In genomic region chr15:98616397-98616796, GRCh38 we compare ENCODE assay signal across 19 cellular contexts. TPM values are rescaled to one million over a fixed set of nuclear protein-coding genes. Genes with fewer than 3 reads are reported as not detected.
DNase-seq lines count a peak whose midpoint lies in the region; ATAC-seq, FAIRE-seq and TF ChIP-seq lines count a peak whose summit lies in the region.
"Had no signal": no experiment of that assay in that cellular context is flagged by ENCODE, and none has a peak within 500 bp of the region (broad histone marks: within the 10 kb centered on the region; RNA-seq: fewer than 3 reads in every experiment).

No MANE protein-coding gene starts in this region.

- ATAC-seq in GM23338: peak; percentile 38; the same call in 2 of the 3 replicates
- ATAC-seq: CD8-positive, alpha-beta T cell had no signal

- TF ChIP-seq CTCF in GM23338 (conservative IDR thresholded peaks at IDR 0.05; ENCODE audit: low read depth in 2 of 2) (no peak), endodermal cell (conservative IDR thresholded peaks at IDR 0.05) (no peak), sigmoid colon (IDR thresholded peaks at IDR 0.05) (no peak)

- 0 out of 2 replicates have a peak overlapping the region, but pooled peaks have one; percentile 83 for H2AFZ ChIP-seq in GM23338
- no peak overlapping the region for H2AFZ ChIP-seq in trophoblast cell (ENCODE audit: insufficient read depth, low read length, poor library complexity)

- H3K27me3 ChIP-seq in GM23338 (ENCODE audit: insufficient read depth) (no peaks in the 10 kb centered on the region), endodermal cell (ENCODE audit: control insufficient read depth, insufficient read depth, low read length, poor library complexity, severe bottlenecking) (no peaks in the 10 kb centered on the region), trophoblast cell (ENCODE audit: insufficient read depth, low read length) (no peaks in the 10 kb centered on the region), sigmoid colon (peaks cover 0 to 16% (median 0%) of the 10 kb centered on the region in 3 donors)

- no peak overlapping the region for H3K4ac ChIP-seq in trophoblast cell (ENCODE audit: low read depth, low read length)

- no peaks in the 10 kb centered on the region for H3F3A ChIP-seq in GM23338 (replicated peaks; ENCODE audit: low read depth)

- H2BK12ac ChIP-seq in trophoblast cell (ENCODE audit: low read length): peak overlapping the region; percentile 88

- H3K27ac Mint-ChIP-seq in activated CD4-positive, alpha-beta T cell treated with anti-CD3 and anti-CD28 coated beads, Interleukin-2, amount 10 ng/mL, durations not matched to agents 24 days and 14 days: no peak overlapping the region
- H3K27ac Mint-ChIP-seq in GM23338 (no peak overlapping the region), endodermal cell (no peak overlapping the region)
- H3K27ac Mint-ChIP-seq: CD8-positive, alpha-beta T cell; HFFc6 had no signal

- H3K9me3 ChIP-seq in endodermal cell (ENCODE audit: control insufficient read depth, low read length) (no peaks in the 10 kb centered on the region), trophoblast cell (ENCODE audit: insufficient read depth, low read depth, low read length) (no peaks in the 10 kb centered on the region), sigmoid colon (no peaks in the 10 kb centered on the region)

- H3K4me2 ChIP-seq in GM23338 (no peak overlapping the region), trophoblast cell (ENCODE audit: low read length) (no peak overlapping the region)

- H3K27ac ChIP-seq in GM23338 (ENCODE audit: low read depth) (no peak overlapping the region), endodermal cell (ENCODE audit: low read depth, low read length) (no peak overlapping the region), trophoblast cell (ENCODE audit: low read depth, low read length) (no peak overlapping the region), sigmoid colon (no peak overlapping the region)
- H3K27ac ChIP-seq: 22Rv1 had no signal

- H3K18ac ChIP-seq in trophoblast cell (ENCODE audit: low read length): peak overlapping the region; percentile 11

- H3K79me2 ChIP-seq in GM23338 (replicated peaks; ENCODE audit: insufficient read depth): no peaks in the 10 kb centered on the region
- H3K79me2 ChIP-seq in trophoblast cell (ENCODE audit: control insufficient read depth, insufficient read depth, low read length, poor library complexity): no peaks in the 10 kb centered on the region

- peak overlapping the region; percentile 50 for H2BK5ac ChIP-seq in trophoblast cell (ENCODE audit: low read depth, low read length, poor library complexity)

- peak overlapping the region; percentile 36 for H3K14ac ChIP-seq in trophoblast cell (ENCODE audit: low read length)

- H3K9me3 Mint-ChIP-seq in activated CD4-positive, alpha-beta T cell treated with anti-CD3 and anti-CD28 coated beads, Interleukin-2, amount 10 ng/mL, durations not matched to agents 24 days and 14 days: no peaks in the 10 kb centered on the region
- no peaks in the 10 kb centered on the region for H3K9me3 Mint-ChIP-seq in GM23338
- H3K9me3 Mint-ChIP-seq in endodermal cell: no peaks in the 10 kb centered on the region
- H3K9me3 Mint-ChIP-seq: CD8-positive, alpha-beta T cell; HFFc6 had no signal

- no peak overlapping the region for H2AK5ac ChIP-seq in trophoblast cell (ENCODE audit: low read length)

- no peaks in the 10 kb centered on the region for H4K20me1 ChIP-seq in GM23338 (replicated peaks; ENCODE audit: insufficient read depth)

- H3K9ac ChIP-seq in endodermal cell (ENCODE audit: extremely low read depth, low read length, poor library complexity, severe bottlenecking) (no peak overlapping the region), trophoblast cell (ENCODE audit: low read length) (no peak overlapping the region)

- peak overlapping the region; percentile 54 for H4K8ac ChIP-seq in trophoblast cell (ENCODE audit: low read depth, low read length)

- WGBS in endodermal cell (ENCODE audit: insufficient coverage in 1 of 2, insufficient read length in 1 of 2), 2 experiments: 81 to 85% methylated on average over 10 of the region's 10 CpGs
- WGBS in trophoblast cell (ENCODE audit: extremely low coverage, insufficient coverage, insufficient read length): no CpG with 5 or more reads among the region's 10 CpGs
- 63 to 82% methylated on average over 10 of the region's 10 CpGs for WGBS in sigmoid colon, 2 donors

- TF ChIP-seq POLR2A in sigmoid colon (IDR thresholded peaks at IDR 0.05): no peak

- H3K79me1 ChIP-seq in trophoblast cell (ENCODE audit: low read length): peaks cover 15% of the 10 kb centered on the region

- H3K4me3 Mint-ChIP-seq in activated CD4-positive, alpha-beta T cell treated with anti-CD3 and anti-CD28 coated beads, Interleukin-2, amount 10 ng/mL, durations not matched to agents 24 days and 14 days: no peak overlapping the region
- H3K4me3 Mint-ChIP-seq in GM23338 (no peak overlapping the region; the same call in 2 of the 3 replicates), endodermal cell (no peak overlapping the region)
- H3K4me3 Mint-ChIP-seq: CD14-positive monocyte; CD8-positive, alpha-beta T cell; HFFc6 had no signal

- no peak overlapping the region for H4K12ac ChIP-seq in trophoblast cell (ENCODE audit: low read depth, low read length)

- H3K36me3 ChIP-seq in GM23338 (ENCODE audit: insufficient read depth): no peaks in the 10 kb centered on the region
- no peaks in the 10 kb centered on the region for H3K36me3 ChIP-seq in endodermal cell (ENCODE audit: control insufficient read depth, insufficient read depth, low read length)
- H3K36me3 ChIP-seq in trophoblast cell (ENCODE audit: control insufficient read depth in 1 of 2, insufficient read depth in 2 of 2, low read length in 2 of 2): no peaks in the 10 kb centered on the region
- H3K36me3 ChIP-seq in sigmoid colon: no peaks in the 10 kb centered on the region

- peak overlapping the region; percentile 45 for H4K91ac ChIP-seq in trophoblast cell (ENCODE audit: low read depth, low read length)

- peaks cover 6% of the 10 kb centered on the region for H3K4me1 Mint-ChIP-seq in activated CD4-positive, alpha-beta T cell treated with anti-CD3 and anti-CD28 coated beads, Interleukin-2, amount 10 ng/mL, durations not matched to agents 24 days and 14 days
- H3K4me1 Mint-ChIP-seq in GM23338: peaks cover 3% of the 10 kb centered on the region; the same call in 2 of the 3 replicates
- peaks cover 4% of the 10 kb centered on the region for H3K4me1 Mint-ChIP-seq in endodermal cell

- H3K9me2 ChIP-seq in GM23338 (ENCODE audit: insufficient read depth): no peaks in the 10 kb centered on the region

- H3K23ac ChIP-seq in trophoblast cell (ENCODE audit: low read length): no peak overlapping the region

- intact Hi-C loops in activated CD4-positive, alpha-beta T cell treated with anti-CD3 and anti-CD28 coated beads, Interleukin-2, amount 10 ng/mL, durations not matched to agents 24 days and 14 days (cut with micrococcal nuclease): no loop called here
- intact Hi-C loops in sigmoid colon (cut with DNase I): no loop called here

- TF ChIP-seq EP300 in sigmoid colon (IDR thresholded peaks at IDR 0.05): no peak

- H3K4me1 ChIP-seq in GM23338 (ENCODE audit: insufficient read depth): no peaks in the 10 kb centered on the region
- H3K4me1 ChIP-seq in endodermal cell (ENCODE audit: control insufficient read depth, insufficient read depth, low read length): no peaks in the 10 kb centered on the region
- peaks cover 0 to 3% of the 10 kb centered on the region in 2 experiments for H3K4me1 ChIP-seq in trophoblast cell (ENCODE audit: control insufficient read depth in 1 of 2, insufficient read depth in 2 of 2, low read length in 2 of 2)
- H3K4me1 ChIP-seq in sigmoid colon: no peaks in the 10 kb centered on the region

- peak overlapping the region; percentile 39 for H2BK120ac ChIP-seq in trophoblast cell (ENCODE audit: insufficient read depth, low read length, poor library complexity)

- peak; percentile 29 for DNase-seq in activated CD4-positive, alpha-beta T cell treated with anti-CD3 and anti-CD28 coated beads, Interleukin-2, amount 10 ng/mL, durations not matched to agents 24 days and 14 days
- DNase-seq in activated CD4-positive, alpha-beta T cell treated with anti-CD3 and anti-CD28 coated beads for 4 hours: no peak
- DNase-seq in GM23338 (ENCODE audit: low spot score) (no peak), endodermal cell (peak; percentile 41), trophoblast cell (no peak), sigmoid colon (no peak), RCC 7860 (ENCODE audit: low spot score) (no peak), NCI-H226 (no peak)
- DNase-seq: CD8-positive, alpha-beta T cell; COR-L47; DMS153; DMS79 treated with DMSO at 0.1 percent for 48 hours; EL; HCEC 1CT; HFFc6 had no signal

- FAIRE-seq in RCC 7860 (lab: Jason Lieb, UNC): no peak
- FAIRE-seq: D721Med, GM12891 had no signal

- H3K36me3 Mint-ChIP-seq in activated CD4-positive, alpha-beta T cell treated with anti-CD3 and anti-CD28 coated beads, Interleukin-2, amount 10 ng/mL, durations not matched to agents 24 days and 14 days (ENCODE audit: low read depth): no peaks in the 10 kb centered on the region
- H3K36me3 Mint-ChIP-seq in GM23338 (ENCODE audit: low read depth): no peaks in the 10 kb centered on the region
- no peaks in the 10 kb centered on the region for H3K36me3 Mint-ChIP-seq in endodermal cell (ENCODE audit: low read depth)
- H3K36me3 Mint-ChIP-seq: CD14-positive monocyte; CD8-positive, alpha-beta T cell had no signal

- H3K27me3 Mint-ChIP-seq in activated CD4-positive, alpha-beta T cell treated with anti-CD3 and anti-CD28 coated beads, Interleukin-2, amount 10 ng/mL, durations not matched to agents 24 days and 14 days: peaks cover 21% of the 10 kb centered on the region
- peaks cover 8% of the 10 kb centered on the region for H3K27me3 Mint-ChIP-seq in GM23338 (ENCODE audit: insufficient read depth, low read depth, poor library complexity)
- no peaks in the 10 kb centered on the region for H3K27me3 Mint-ChIP-seq in endodermal cell (ENCODE audit: insufficient read depth)

- H3K4me3 ChIP-seq in GM23338 (no peak overlapping the region), endodermal cell (ENCODE audit: low read length) (no peak overlapping the region), trophoblast cell (ENCODE audit: low read depth, low read length) (no peak overlapping the region), sigmoid colon (no peak overlapping the region)

RNA-seq across cellular contexts. Expression of gene IGF1R, which starts 31.9 kb away (rescaled TPM):
- 35.3 and 36.6 TPM in 2 replicates for total RNA-seq in activated CD4-positive, alpha-beta T cell treated with anti-CD3 and anti-CD28 coated beads, Interleukin-2, amount 10 ng/mL, durations not matched to agents 24 days and 14 days
- 92.2 and 95.6 TPM in 2 replicates for total RNA-seq in GM23338 (2014; rRNA removed; shearing (Covaris generic))
- 20.0 and 20.4 TPM in 2 replicates for polyA plus RNA-seq in GM23338 (2016; fragmentation: Nextera tagmentation; extraction: Ambion mirVana)
- total RNA-seq in endodermal cell: 100 to 1,000 TPM; 115 to 119 TPM
- polyA plus RNA-seq in endodermal cell (2013, experiment 1 of 2): 54.4 TPM
- polyA plus RNA-seq in endodermal cell (2013, experiment 2 of 2): 50.2 TPM
- polyA plus RNA-seq in trophoblast cell (2013): 121 and 126 TPM in 2 replicates
- total RNA-seq in sigmoid colon: 100 to 1,000 TPM in 1 of 4 donors, 10 to 100 TPM in 3; 39.6 to 130 (median 61.3) TPM
- 1 to 10 TPM; 1.2 to 8.5 (median 1.4) TPM for polyA plus RNA-seq in sigmoid colon

Comparison
In these comparisons a context has a peak if more than half of its experiments do, and no peak if none do; other contexts are left out.
1. DNase-seq: peak in activated CD4-positive, alpha-beta T cell treated with anti-CD3 and anti-CD28 coated beads, Interleukin-2, amount 10 ng/mL, durations not matched to agents 24 days and 14 days (single experiment) and endodermal cell (single experiment); none in activated CD4-positive, alpha-beta T cell treated with anti-CD3 and anti-CD28 coated beads for 4 hours (0 of 2), GM23338 (single experiment), trophoblast cell (0 of 2), sigmoid colon (single experiment), RCC 7860 (single experiment) and NCI-H226 (single experiment).